In the genomic region with DNA sequence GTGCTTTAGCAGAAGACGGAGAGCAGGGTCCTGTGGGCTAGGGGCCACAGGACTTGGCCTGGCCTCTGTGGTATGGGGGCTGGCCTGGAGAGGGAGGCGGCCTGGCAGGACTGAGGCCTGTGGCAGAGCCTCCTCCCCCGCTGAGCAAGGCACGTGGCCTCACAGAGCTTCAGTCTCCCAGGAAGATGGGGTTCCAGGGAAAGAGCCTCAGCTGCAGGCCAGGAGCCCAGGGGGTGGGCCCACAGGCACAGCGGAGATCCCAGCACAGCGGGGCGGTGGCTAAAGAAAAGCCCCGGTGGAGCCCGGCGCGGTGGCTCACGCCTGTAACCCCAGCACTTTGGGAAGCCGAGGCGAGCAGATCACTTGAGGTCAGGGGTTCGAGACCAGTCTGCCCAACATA, we compare ENCODE assay signal across 3 cellular contexts.
TF ChIP-seq lines count a peak whose summit lies in the region.

No MANE protein-coding gene starts in this region.

TF ChIP-seq in SK-N-SH, 30 proteins besides CTCF, POLR2A, EP300 and RAD21:
- TF ChIP-seq, protein P1, sequence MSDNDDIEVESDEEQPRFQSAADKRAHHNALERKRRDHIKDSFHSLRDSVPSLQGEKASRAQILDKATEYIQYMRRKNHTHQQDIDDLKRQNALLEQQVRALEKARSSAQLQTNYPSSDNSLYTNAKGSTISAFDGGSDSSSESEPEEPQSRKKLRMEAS (IDR thresholded peaks at IDR 0.05; ENCODE audit: low read depth) = no peak
- TF ChIP-seq POLR2AphosphoS5 (IDR thresholded peaks at IDR 0.05; ENCODE audit: low read depth, low read length) (no peak), MEF2A (IDR thresholded peaks at IDR 0.05; ENCODE audit: borderline replicate concordance, low read depth) (no peak), NRF1 (IDR thresholded peaks at IDR 0.05; ENCODE audit: low read depth, low read length) (no peak), RFX5 (IDR thresholded peaks at IDR 0.05; ENCODE audit: low read length) (no peak), TAF1 (IDR thresholded peaks at IDR 0.05; ENCODE audit: borderline replicate concordance, low read depth, low read length) (no peak), RCOR1 (IDR thresholded peaks at IDR 0.05; ENCODE audit: low read length) (no peak), TCF12 (IDR thresholded peaks at IDR 0.05) (no peak), SMC3 (IDR thresholded peaks at IDR 0.05; ENCODE audit: low read depth, low read length) (no peak)
- TF ChIP-seq, protein P2, sequence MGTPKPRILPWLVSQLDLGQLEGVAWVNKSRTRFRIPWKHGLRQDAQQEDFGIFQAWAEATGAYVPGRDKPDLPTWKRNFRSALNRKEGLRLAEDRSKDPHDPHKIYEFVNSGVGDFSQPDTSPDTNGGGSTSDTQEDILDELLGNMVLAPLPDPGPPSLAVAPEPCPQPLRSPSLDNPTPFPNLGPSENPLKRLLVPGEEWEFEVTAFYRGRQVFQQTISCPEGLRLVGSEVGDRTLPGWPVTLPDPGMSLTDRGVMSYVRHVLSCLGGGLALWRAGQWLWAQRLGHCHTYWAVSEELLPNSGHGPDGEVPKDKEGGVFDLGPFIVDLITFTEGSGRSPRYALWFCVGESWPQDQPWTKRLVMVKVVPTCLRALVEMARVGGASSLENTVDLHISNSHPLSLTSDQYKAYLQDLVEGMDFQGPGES (IDR thresholded peaks at IDR 0.05; ENCODE audit: low read depth, low read length) = no peak
TF ChIP-seq in SK-N-SH: peak in this region for 0.

TF ChIP-seq in SK-N-SH treated with all-trans-retinoic acid at 6 μM for 48 hours, 23 proteins besides CTCF, POLR2A, EP300 and RAD21:
- TF ChIP-seq ISL1 (CRISPR knock-in tag; IDR thresholded peaks at IDR 0.05) = no peak
- no peak for TF ChIP-seq ZNF565 (CRISPR knock-in tag; conservative IDR thresholded peaks at IDR 0.05; ENCODE audit: low read depth)
- TF ChIP-seq, protein P3, sequence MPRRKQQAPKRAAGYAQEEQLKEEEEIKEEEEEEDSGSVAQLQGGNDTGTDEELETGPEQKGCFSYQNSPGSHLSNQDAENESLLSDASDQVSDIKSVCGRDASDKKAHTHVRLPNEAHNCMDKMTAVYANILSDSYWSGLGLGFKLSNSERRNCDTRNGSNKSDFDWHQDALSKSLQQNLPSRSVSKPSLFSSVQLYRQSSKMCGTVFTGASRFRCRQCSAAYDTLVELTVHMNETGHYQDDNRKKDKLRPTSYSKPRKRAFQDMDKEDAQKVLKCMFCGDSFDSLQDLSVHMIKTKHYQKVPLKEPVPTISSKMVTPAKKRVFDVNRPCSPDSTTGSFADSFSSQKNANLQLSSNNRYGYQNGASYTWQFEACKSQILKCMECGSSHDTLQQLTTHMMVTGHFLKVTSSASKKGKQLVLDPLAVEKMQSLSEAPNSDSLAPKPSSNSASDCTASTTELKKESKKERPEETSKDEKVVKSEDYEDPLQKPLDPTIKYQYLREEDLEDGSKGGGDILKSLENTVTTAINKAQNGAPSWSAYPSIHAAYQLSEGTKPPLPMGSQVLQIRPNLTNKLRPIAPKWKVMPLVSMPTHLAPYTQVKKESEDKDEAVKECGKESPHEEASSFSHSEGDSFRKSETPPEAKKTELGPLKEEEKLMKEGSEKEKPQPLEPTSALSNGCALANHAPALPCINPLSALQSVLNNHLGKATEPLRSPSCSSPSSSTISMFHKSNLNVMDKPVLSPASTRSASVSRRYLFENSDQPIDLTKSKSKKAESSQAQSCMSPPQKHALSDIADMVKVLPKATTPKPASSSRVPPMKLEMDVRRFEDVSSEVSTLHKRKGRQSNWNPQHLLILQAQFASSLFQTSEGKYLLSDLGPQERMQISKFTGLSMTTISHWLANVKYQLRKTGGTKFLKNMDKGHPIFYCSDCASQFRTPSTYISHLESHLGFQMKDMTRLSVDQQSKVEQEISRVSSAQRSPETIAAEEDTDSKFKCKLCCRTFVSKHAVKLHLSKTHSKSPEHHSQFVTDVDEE (CRISPR knock-in tag; IDR thresholded peaks at IDR 0.05) = no peak
- TF ChIP-seq PPARA (CRISPR knock-in tag; IDR thresholded peaks at IDR 0.05; ENCODE audit: borderline replicate concordance) = no peak
- TF ChIP-seq ZNF8 (CRISPR knock-in tag; IDR thresholded peaks at IDR 0.05) = no peak
- no peak for TF ChIP-seq RARB (CRISPR knock-in tag; IDR thresholded peaks at IDR 0.05)
- no peak for TF ChIP-seq ZFP30 (CRISPR knock-in tag; IDR thresholded peaks at IDR 0.05)
- TF ChIP-seq SNAI2 (CRISPR knock-in tag; IDR thresholded peaks at IDR 0.05) = no peak
- no peak for TF ChIP-seq ZNF70 (CRISPR knock-in tag; IDR thresholded peaks at IDR 0.05)
- TF ChIP-seq, protein P4, sequence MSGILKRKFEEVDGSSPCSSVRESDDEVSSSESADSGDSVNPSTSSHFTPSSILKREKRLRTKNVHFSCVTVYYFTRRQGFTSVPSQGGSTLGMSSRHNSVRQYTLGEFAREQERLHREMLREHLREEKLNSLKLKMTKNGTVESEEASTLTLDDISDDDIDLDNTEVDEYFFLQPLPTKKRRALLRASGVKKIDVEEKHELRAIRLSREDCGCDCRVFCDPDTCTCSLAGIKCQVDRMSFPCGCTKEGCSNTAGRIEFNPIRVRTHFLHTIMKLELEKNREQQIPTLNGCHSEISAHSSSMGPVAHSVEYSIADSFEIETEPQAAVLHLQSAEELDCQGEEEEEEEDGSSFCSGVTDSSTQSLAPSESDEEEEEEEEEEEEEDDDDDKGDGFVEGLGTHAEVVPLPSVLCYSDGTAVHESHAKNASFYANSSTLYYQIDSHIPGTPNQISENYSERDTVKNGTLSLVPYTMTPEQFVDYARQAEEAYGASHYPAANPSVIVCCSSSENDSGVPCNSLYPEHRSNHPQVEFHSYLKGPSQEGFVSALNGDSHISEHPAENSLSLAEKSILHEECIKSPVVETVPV (CRISPR knock-in tag; IDR thresholded peaks at IDR 0.05) = no peak
- no peak for TF ChIP-seq ZC3H10 (CRISPR knock-in tag; IDR thresholded peaks at IDR 0.05)

TF ChIP-seq in HCT116, 20 proteins besides CTCF, POLR2A, EP300 and RAD21:
- TF ChIP-seq, protein P1 (IDR thresholded peaks at IDR 0.05) = no peak
- no peak for TF ChIP-seq SRF (IDR thresholded peaks at IDR 0.05; ENCODE audit: low read depth)
- TF ChIP-seq EZH2phosphoT487 (IDR thresholded peaks at IDR 0.05; ENCODE audit: borderline replicate concordance) = no peak
- no peak for TF ChIP-seq EGR1 (IDR thresholded peaks at IDR 0.05; ENCODE audit: low read depth)
- TF ChIP-seq EZH2 (IDR thresholded peaks at IDR 0.05) = no peak
- no peak for TF ChIP-seq CEBPB (IDR thresholded peaks at IDR 0.05; ENCODE audit: low read depth)
- TF ChIP-seq, protein P5, sequence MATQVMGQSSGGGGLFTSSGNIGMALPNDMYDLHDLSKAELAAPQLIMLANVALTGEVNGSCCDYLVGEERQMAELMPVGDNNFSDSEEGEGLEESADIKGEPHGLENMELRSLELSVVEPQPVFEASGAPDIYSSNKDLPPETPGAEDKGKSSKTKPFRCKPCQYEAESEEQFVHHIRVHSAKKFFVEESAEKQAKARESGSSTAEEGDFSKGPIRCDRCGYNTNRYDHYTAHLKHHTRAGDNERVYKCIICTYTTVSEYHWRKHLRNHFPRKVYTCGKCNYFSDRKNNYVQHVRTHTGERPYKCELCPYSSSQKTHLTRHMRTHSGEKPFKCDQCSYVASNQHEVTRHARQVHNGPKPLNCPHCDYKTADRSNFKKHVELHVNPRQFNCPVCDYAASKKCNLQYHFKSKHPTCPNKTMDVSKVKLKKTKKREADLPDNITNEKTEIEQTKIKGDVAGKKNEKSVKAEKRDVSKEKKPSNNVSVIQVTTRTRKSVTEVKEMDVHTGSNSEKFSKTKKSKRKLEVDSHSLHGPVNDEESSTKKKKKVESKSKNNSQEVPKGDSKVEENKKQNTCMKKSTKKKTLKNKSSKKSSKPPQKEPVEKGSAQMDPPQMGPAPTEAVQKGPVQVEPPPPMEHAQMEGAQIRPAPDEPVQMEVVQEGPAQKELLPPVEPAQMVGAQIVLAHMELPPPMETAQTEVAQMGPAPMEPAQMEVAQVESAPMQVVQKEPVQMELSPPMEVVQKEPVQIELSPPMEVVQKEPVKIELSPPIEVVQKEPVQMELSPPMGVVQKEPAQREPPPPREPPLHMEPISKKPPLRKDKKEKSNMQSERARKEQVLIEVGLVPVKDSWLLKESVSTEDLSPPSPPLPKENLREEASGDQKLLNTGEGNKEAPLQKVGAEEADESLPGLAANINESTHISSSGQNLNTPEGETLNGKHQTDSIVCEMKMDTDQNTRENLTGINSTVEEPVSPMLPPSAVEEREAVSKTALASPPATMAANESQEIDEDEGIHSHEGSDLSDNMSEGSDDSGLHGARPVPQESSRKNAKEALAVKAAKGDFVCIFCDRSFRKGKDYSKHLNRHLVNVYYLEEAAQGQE (IDR thresholded peaks at IDR 0.05; ENCODE audit: low read depth) = no peak
- TF ChIP-seq JUND (IDR thresholded peaks at IDR 0.05) = no peak
- TF ChIP-seq ZNF274 (IDR thresholded peaks at IDR 0.05; ENCODE audit: low read depth, low read length) = no peak
- no peak for TF ChIP-seq CBX3 (IDR thresholded peaks at IDR 0.05; ENCODE audit: low read depth)
- TF ChIP-seq SIN3A (IDR thresholded peaks at IDR 0.05; ENCODE audit: low read depth) = no peak
- TF ChIP-seq POLR2AphosphoS5 (IDR thresholded peaks at IDR 0.05; ENCODE audit: low read depth, low read length) = no peak
- no peak for TF ChIP-seq FOSL1 (IDR thresholded peaks at IDR 0.05; ENCODE audit: low read depth)
